Comparison of ENCODE assay signal across 8 cellular contexts in genomic region chr10:124648131-124648475, GRCh38.
DNase-seq lines count a peak whose midpoint lies in the region; ATAC-seq and TF ChIP-seq lines count a peak whose summit lies in the region.

No MANE protein-coding gene starts in this region.

- no peaks in the 10 kb centered on the region for H3K36me3 ChIP-seq in CD4-positive, CD25-positive, alpha-beta regulatory T cell (ENCODE audit: control insufficient read depth, insufficient read depth, low read length)
- no peaks in the 10 kb centered on the region for H3K36me3 ChIP-seq in effector memory CD4-positive, alpha-beta T cell (ENCODE audit: control insufficient read depth, insufficient read depth, low read length)
- H3K36me3 ChIP-seq in osteoblast (ENCODE audit: insufficient read depth, low read length): no peaks in the 10 kb centered on the region

- H3K36me3 Mint-ChIP-seq in CD4-positive, CD25-positive, alpha-beta regulatory T cell: peaks cover 5% of the 10 kb centered on the region

- peaks cover 16 to 95% (median 62%) of the 10 kb centered on the region in 4 donors for H3K4me1 Mint-ChIP-seq in CD4-positive, CD25-positive, alpha-beta regulatory T cell

- no peaks in the 10 kb centered on the region for H3K9me3 ChIP-seq in CD4-positive, CD25-positive, alpha-beta regulatory T cell (ENCODE audit: control insufficient read depth in 2 of 2, low read length in 2 of 2)
- H3K9me3 ChIP-seq in effector memory CD4-positive, alpha-beta T cell (ENCODE audit: control insufficient read depth, low read length): no peaks in the 10 kb centered on the region
- no peaks in the 10 kb centered on the region for H3K9me3 ChIP-seq in osteoblast (ENCODE audit: low read depth, low read length)

- H3K27me3 ChIP-seq in CD4-positive, CD25-positive, alpha-beta regulatory T cell (ENCODE audit: control insufficient read depth, insufficient read depth, low read length): no peaks in the 10 kb centered on the region
- no peaks in the 10 kb centered on the region for H3K27me3 ChIP-seq in effector memory CD4-positive, alpha-beta T cell (replicated peaks; ENCODE audit: control insufficient read depth, insufficient read depth, low read length, poor library complexity, severe bottlenecking)
- no peaks in the 10 kb centered on the region for H3K27me3 ChIP-seq in osteoblast (ENCODE audit: insufficient read depth, low read length)

- peak; percentile 0 for TF ChIP-seq POLR2A in NB4 (IDR thresholded peaks at IDR 0.05; ENCODE audit: extremely low read depth, insufficient read length)

- no peaks in the 10 kb centered on the region for H3K9me3 Mint-ChIP-seq in CD4-positive, CD25-positive, alpha-beta regulatory T cell

- DNase-seq in CD4-positive, CD25-positive, alpha-beta regulatory T cell: no peak
- DNase-seq in NB4 (ENCODE audit: low read depth): no peak
- DNase-seq in effector memory CD4-positive, alpha-beta T cell: no peak
- no peak for DNase-seq in osteoblast (ENCODE audit: insufficient read length, low spot score, missing footprints)
- DNase-seq in NCI-H2081 (lab: John Stamatoyannopoulos, UW): no peak
- DNase-seq in SK-N-DZ (ENCODE audit: low spot score): no peak

- peak overlapping the region; percentile 58 to 82 (median 79) for H3K4me3 Mint-ChIP-seq in CD4-positive, CD25-positive, alpha-beta regulatory T cell

- peak overlapping the region; percentile 94 to 97 (median 96) for H3K27ac Mint-ChIP-seq in CD4-positive, CD25-positive, alpha-beta regulatory T cell

- TF ChIP-seq CTCF in NB4 (IDR thresholded peaks at IDR 0.05; ENCODE audit: low read depth, low read length) (no peak), osteoblast (IDR thresholded peaks at IDR 0.05; ENCODE audit: extremely low read depth, low read depth, low read length) (no peak)

- H3K4me3 ChIP-seq in CD4-positive, CD25-positive, alpha-beta regulatory T cell (ENCODE audit: low read depth, low read length): peak overlapping the region; percentile 58
- H3K4me3 ChIP-seq in NB4 (ENCODE audit: low read depth, low read length): peak overlapping the region; percentile 49
- peak overlapping the region; percentile 34 for H3K4me3 ChIP-seq in effector memory CD4-positive, alpha-beta T cell (ENCODE audit: insufficient read depth, low read depth, low read length, poor library complexity, severe bottlenecking)
- no peak overlapping the region for H3K4me3 ChIP-seq in osteoblast (ENCODE audit: insufficient read depth, low read length)

- H3K4me1 ChIP-seq in CD4-positive, CD25-positive, alpha-beta regulatory T cell (ENCODE audit: control insufficient read depth, insufficient read depth, low read length, poor library complexity, severe bottlenecking): peaks cover 94% of the 10 kb centered on the region
- peaks cover 88% of the 10 kb centered on the region for H3K4me1 ChIP-seq in effector memory CD4-positive, alpha-beta T cell (ENCODE audit: control insufficient read depth, insufficient read depth, low read length, poor library complexity, severe bottlenecking)
- peaks cover 23% of the 10 kb centered on the region for H3K4me1 ChIP-seq in osteoblast (ENCODE audit: insufficient read depth, low read length)

- H4K20me1 ChIP-seq in osteoblast (ENCODE audit: insufficient read depth, low read length): peaks cover 16% of the 10 kb centered on the region

- H3K27ac ChIP-seq in CD4-positive, CD25-positive, alpha-beta regulatory T cell (ENCODE audit: insufficient read depth, low read length, poor library complexity, severe bottlenecking): peak overlapping the region; percentile 81
- H3K27ac ChIP-seq in effector memory CD4-positive, alpha-beta T cell (ENCODE audit: insufficient read depth, low read length, poor library complexity, severe bottlenecking): peak overlapping the region; percentile 72
- H3K27ac ChIP-seq in osteoblast (ENCODE audit: low read depth, low read length): no peak overlapping the region

- no peaks in the 10 kb centered on the region for H3K79me2 ChIP-seq in osteoblast (ENCODE audit: insufficient read depth, low read length)

- H2AFZ ChIP-seq in osteoblast (ENCODE audit: low read length): peak overlapping the region; percentile 23

- no peak for ATAC-seq in CD4-positive, CD25-positive, alpha-beta regulatory T cell (ENCODE audit: low read depth in 2 of 2)
- ATAC-seq in esophagus mucosa: no peak
- no peak for ATAC-seq in HG02610 (IDR thresholded peaks at IDR 0.05; ENCODE audit: unreplicated experiment)

- H3K27me3 Mint-ChIP-seq in CD4-positive, CD25-positive, alpha-beta regulatory T cell: no peaks in the 10 kb centered on the region

- H3K4me2 ChIP-seq in osteoblast (ENCODE audit: insufficient read depth, low read length): no peak overlapping the region
